1 cellular context compared by ENCODE assay signal in genomic region chr20:1392693-1393506, GRCh38.
TF ChIP-seq lines count a peak whose summit lies in the region.

FKBP1A (minus strand) TSS chr20:1393054; CDS start chr20:1392998, 56 bp downstream.

TF ChIP-seq in HepG2, 621 proteins besides CTCF, POLR2A, EP300 and RAD21 (continued from another document and continues in another):
- TF ChIP-seq ARID4A (CRISPR knock-in tag; IDR thresholded peaks at IDR 0.05; ENCODE audit: borderline replicate concordance), result peak; percentile 99
- peak; percentile 90 for TF ChIP-seq YY1 (IDR thresholded peaks at IDR 0.05; ENCODE audit: insufficient read depth, insufficient replicate concordance, low read depth, low read length)
- TF ChIP-seq, protein P1, sequence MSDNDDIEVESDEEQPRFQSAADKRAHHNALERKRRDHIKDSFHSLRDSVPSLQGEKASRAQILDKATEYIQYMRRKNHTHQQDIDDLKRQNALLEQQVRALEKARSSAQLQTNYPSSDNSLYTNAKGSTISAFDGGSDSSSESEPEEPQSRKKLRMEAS (IDR thresholded peaks at IDR 0.05), result peak; percentile 91
- no peak for TF ChIP-seq ZNF484 (CRISPR knock-in tag; IDR thresholded peaks at IDR 0.05; ENCODE audit: borderline replicate concordance, low read depth)
- no peak for TF ChIP-seq SRSF9 (IDR thresholded peaks at IDR 0.05; ENCODE audit: borderline replicate concordance, insufficient read depth, low read depth, low read length, poor library complexity, severe bottlenecking)
- TF ChIP-seq BRF2 (CRISPR knock-in tag; IDR thresholded peaks at IDR 0.05), result peak; percentile 74; the same call in 1 of the 2 replicates
- TF ChIP-seq IRF9 (CRISPR knock-in tag; IDR thresholded peaks at IDR 0.05; ENCODE audit: borderline replicate concordance), result peak; percentile 92; the same call in 1 of the 2 replicates
- TF ChIP-seq, protein P2, sequence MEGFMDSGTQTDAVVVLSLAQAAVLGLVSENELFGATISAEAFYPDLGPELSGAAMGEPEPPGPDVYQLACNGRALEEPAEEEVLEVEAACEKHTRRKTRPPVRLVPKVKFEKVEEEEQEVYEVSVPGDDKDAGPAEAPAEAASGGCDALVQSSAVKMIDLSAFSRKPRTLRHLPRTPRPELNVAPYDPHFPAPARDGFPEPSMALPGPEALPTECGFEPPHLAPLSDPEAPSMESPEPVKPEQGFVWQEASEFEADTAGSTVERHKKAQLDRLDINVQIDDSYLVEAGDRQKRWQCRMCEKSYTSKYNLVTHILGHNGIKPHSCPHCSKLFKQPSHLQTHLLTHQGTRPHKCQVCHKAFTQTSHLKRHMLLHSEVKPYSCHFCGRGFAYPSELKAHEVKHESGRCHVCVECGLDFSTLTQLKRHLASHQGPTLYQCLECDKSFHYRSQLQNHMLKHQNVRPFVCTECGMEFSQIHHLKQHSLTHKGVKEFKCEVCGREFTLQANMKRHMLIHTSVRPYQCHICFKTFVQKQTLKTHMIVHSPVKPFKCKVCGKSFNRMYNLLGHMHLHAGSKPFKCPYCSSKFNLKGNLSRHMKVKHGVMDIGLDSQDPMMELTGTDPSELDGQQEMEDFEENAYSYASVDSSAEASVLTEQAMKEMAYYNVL (CRISPR knock-in tag; IDR thresholded peaks at IDR 0.05; ENCODE audit: borderline replicate concordance), result no peak; the same call in 1 of the 2 replicates
- TF ChIP-seq FOXK2 (IDR thresholded peaks at IDR 0.05), result no peak
- peak; percentile 52; the same call in 1 of the 2 replicates for TF ChIP-seq GLI4 (CRISPR knock-in tag; IDR thresholded peaks at IDR 0.05; ENCODE audit: borderline replicate concordance)
- TF ChIP-seq RXRA (CRISPR knock-in tag; IDR thresholded peaks at IDR 0.05), result peak; percentile 60; the same call in 1 of the 2 replicates
- no peak; the same call in 1 of the 2 replicates for TF ChIP-seq ELK4 (CRISPR knock-in tag; IDR thresholded peaks at IDR 0.05; ENCODE audit: borderline replicate concordance)
- TF ChIP-seq ZNF256 (CRISPR knock-in tag; conservative IDR thresholded peaks at IDR 0.05), result no peak
- peak; percentile 98 for TF ChIP-seq XRCC5 (optimal IDR thresholded peaks at IDR 0.05; ENCODE audit: low read length)
- TF ChIP-seq SP4 (CRISPR knock-in tag; IDR thresholded peaks at IDR 0.05), result peak; percentile 63
- peak; percentile 100 for TF ChIP-seq SAP130 (CRISPR knock-in tag; IDR thresholded peaks at IDR 0.05; ENCODE audit: low read depth)
- TF ChIP-seq, protein P3, sequence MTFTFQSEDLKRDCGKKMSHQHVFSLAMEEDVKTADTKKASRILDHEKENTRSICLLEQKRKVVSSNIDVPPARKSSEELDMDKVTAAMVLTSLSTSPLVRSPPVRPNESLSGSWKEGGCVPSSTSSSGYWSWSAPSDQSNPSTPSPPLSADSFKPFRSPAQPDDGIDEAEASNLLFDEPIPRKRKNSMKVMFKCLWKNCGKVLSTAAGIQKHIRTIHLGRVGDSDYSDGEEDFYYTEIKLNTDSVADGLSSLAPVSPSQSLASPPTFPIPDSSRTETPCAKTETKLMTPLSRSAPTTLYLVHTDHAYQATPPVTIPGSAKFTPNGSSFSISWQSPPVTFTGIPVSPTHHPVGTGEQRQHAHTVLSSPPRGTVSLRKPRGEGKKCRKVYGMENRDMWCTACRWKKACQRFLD (CRISPR knock-in tag; IDR thresholded peaks at IDR 0.05; ENCODE audit: borderline replicate concordance), result peak; percentile 57; the same call in 1 of the 2 replicates
- peak; percentile 34; the same call in 1 of the 2 replicates for TF ChIP-seq ZBTB21 (CRISPR knock-in tag; IDR thresholded peaks at IDR 0.05)
- no peak for TF ChIP-seq RFX1 (IDR thresholded peaks at IDR 0.05)
- no peak for TF ChIP-seq SRSF4 (IDR thresholded peaks at IDR 0.05; ENCODE audit: low read depth, low read length, poor library complexity, severe bottlenecking)
- TF ChIP-seq SMYD3 (CRISPR knock-in tag; IDR thresholded peaks at IDR 0.05), result no peak
- TF ChIP-seq ZNF530 (CRISPR knock-in tag; IDR thresholded peaks at IDR 0.05; ENCODE audit: low read depth), result no peak
- TF ChIP-seq, protein P4, sequence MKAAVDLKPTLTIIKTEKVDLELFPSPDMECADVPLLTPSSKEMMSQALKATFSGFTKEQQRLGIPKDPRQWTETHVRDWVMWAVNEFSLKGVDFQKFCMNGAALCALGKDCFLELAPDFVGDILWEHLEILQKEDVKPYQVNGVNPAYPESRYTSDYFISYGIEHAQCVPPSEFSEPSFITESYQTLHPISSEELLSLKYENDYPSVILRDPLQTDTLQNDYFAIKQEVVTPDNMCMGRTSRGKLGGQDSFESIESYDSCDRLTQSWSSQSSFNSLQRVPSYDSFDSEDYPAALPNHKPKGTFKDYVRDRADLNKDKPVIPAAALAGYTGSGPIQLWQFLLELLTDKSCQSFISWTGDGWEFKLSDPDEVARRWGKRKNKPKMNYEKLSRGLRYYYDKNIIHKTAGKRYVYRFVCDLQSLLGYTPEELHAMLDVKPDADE (CRISPR knock-in tag; IDR thresholded peaks at IDR 0.05), result no peak
- no peak for TF ChIP-seq ZNF850 (CRISPR knock-in tag; conservative IDR thresholded peaks at IDR 0.05)
- TF ChIP-seq, protein P5, sequence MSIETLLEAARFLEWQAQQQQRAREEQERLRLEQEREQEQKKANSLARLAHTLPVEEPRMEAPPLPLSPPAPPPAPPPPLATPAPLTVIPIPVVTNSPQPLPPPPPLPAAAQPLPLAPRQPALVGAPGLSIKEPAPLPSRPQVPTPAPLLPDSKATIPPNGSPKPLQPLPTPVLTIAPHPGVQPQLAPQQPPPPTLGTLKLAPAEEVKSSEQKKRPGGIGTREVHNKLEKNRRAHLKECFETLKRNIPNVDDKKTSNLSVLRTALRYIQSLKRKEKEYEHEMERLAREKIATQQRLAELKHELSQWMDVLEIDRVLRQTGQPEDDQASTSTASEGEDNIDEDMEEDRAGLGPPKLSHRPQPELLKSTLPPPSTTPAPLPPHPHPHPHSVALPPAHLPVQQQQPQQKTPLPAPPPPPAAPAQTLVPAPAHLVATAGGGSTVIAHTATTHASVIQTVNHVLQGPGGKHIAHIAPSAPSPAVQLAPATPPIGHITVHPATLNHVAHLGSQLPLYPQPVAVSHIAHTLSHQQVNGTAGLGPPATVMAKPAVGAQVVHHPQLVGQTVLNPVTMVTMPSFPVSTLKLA (IDR thresholded peaks at IDR 0.05), result peak; percentile 55
- TF ChIP-seq MXD4 (CRISPR knock-in tag; IDR thresholded peaks at IDR 0.05), result peak; percentile 94
- no peak; the same call in 1 of the 2 replicates for TF ChIP-seq ZNF460 (CRISPR knock-in tag; IDR thresholded peaks at IDR 0.05; ENCODE audit: borderline replicate concordance)
- TF ChIP-seq, protein P6, sequence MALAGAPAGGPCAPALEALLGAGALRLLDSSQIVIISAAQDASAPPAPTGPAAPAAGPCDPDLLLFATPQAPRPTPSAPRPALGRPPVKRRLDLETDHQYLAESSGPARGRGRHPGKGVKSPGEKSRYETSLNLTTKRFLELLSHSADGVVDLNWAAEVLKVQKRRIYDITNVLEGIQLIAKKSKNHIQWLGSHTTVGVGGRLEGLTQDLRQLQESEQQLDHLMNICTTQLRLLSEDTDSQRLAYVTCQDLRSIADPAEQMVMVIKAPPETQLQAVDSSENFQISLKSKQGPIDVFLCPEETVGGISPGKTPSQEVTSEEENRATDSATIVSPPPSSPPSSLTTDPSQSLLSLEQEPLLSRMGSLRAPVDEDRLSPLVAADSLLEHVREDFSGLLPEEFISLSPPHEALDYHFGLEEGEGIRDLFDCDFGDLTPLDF (CRISPR knock-in tag; IDR thresholded peaks at IDR 0.05), result no peak
- no peak for TF ChIP-seq NR3C1 (CRISPR knock-in tag; IDR thresholded peaks at IDR 0.05)
- TF ChIP-seq HES4 (CRISPR knock-in tag; IDR thresholded peaks at IDR 0.05; ENCODE audit: borderline replicate concordance), result peak; percentile 69; the same call in 1 of the 2 replicates
- TF ChIP-seq HNRNPK (IDR thresholded peaks at IDR 0.05; ENCODE audit: low read depth, low read length, poor library complexity, severe bottlenecking), result peak; percentile 61
- TF ChIP-seq CHD4 (IDR thresholded peaks at IDR 0.05; ENCODE audit: borderline replicate concordance, low read length), result no peak
- 0 out of 2 replicates have a peak, but pooled peaks have one; percentile 47 for TF ChIP-seq ZSCAN31 (CRISPR knock-in tag; IDR thresholded peaks at IDR 0.05; ENCODE audit: low read depth)
- TF ChIP-seq ZFP41 (CRISPR knock-in tag; IDR thresholded peaks at IDR 0.05; ENCODE audit: borderline replicate concordance), result no peak
- TF ChIP-seq, protein P7, sequence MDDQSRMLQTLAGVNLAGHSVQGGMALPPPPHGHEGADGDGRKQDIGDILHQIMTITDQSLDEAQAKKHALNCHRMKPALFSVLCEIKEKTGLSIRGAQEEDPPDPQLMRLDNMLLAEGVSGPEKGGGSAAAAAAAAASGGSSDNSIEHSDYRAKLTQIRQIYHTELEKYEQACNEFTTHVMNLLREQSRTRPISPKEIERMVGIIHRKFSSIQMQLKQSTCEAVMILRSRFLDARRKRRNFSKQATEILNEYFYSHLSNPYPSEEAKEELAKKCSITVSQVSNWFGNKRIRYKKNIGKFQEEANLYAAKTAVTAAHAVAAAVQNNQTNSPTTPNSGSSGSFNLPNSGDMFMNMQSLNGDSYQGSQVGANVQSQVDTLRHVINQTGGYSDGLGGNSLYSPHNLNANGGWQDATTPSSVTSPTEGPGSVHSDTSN (CRISPR knock-in tag; IDR thresholded peaks at IDR 0.05; ENCODE audit: borderline replicate concordance), result 0 out of 2 replicates have a peak, but pooled peaks have one; percentile 70
- no peak for TF ChIP-seq ZNF136 (CRISPR knock-in tag; IDR thresholded peaks at IDR 0.05; ENCODE audit: low read depth)
- peak; percentile 60; the same call in 1 of the 2 replicates for TF ChIP-seq ZNF280B (CRISPR knock-in tag; IDR thresholded peaks at IDR 0.05; ENCODE audit: borderline replicate concordance)
- no peak for TF ChIP-seq ZBTB1 (CRISPR knock-in tag; IDR thresholded peaks at IDR 0.05; ENCODE audit: borderline replicate concordance)
